ENCODE assay signal across 28 cellular contexts in the genomic region with DNA sequence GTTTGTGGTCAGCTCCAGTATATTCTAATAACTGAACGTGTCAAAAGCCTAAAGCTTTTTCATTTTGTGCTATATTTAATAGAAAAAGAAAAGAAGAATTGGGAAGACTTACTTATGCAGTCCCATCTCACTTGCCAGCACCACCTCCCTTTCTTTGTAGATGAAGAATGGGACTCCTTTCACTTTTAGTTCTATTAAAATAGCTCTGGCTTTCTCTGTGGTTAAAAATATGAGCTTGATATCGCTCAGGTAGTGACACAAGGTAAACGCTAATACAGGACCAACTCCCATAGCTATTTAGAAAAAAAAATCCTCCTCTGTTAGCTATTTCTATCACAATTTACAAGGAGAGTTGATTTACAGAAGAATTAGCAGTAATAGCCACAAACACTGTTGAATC.
DNase-seq lines count a peak whose midpoint lies in the region; ATAC-seq and TF ChIP-seq lines count a peak whose summit lies in the region.
"Had no signal": no experiment of that assay in that cellular context is flagged by ENCODE, and none has a peak within 500 bp of the region (broad histone marks: within the 10 kb centered on the region; RNA-seq: fewer than 3 reads in every experiment).

No MANE protein-coding gene starts in this region.

- peaks cover 28% of the 10 kb centered on the region for H3K4me1 Mint-ChIP-seq in neural progenitor cell
- H3K4me1 Mint-ChIP-seq: CD8-positive, alpha-beta memory T cell; GM23338 had no signal

- peak overlapping the region; percentile 53 for H3K4me2 ChIP-seq in neural progenitor cell
- H3K4me2 ChIP-seq: GM23338 had no signal

- H3K27ac ChIP-seq in neural progenitor cell, result peak overlapping the region; percentile 18
- H3K27ac ChIP-seq: 22Rv1, HL-60 had no signal

- no peak for TF ChIP-seq CTCF in neural progenitor cell (IDR thresholded peaks at IDR 0.05)

- peaks cover 3% of the 10 kb centered on the region for H3K9me3 Mint-ChIP-seq in neural progenitor cell
- H3K9me3 Mint-ChIP-seq: GM23338; H9; T-helper 1 cell treated with Interleukin-12 subunit alpha and Interleukin-12 subunit beta and Interleukin-4 antibody, amounts not matched to agents 30 μg/mL and 1 μg/mL, for 36 hours had no signal

- no peak overlapping the region for H2AFZ ChIP-seq in neural progenitor cell (replicated peaks)
- H2AFZ ChIP-seq: GM23338 had no signal

- no peaks in the 10 kb centered on the region for H3K79me2 ChIP-seq in neural progenitor cell (ENCODE audit: low read depth)

- H3K9me3 ChIP-seq in neural progenitor cell (ENCODE audit: low read depth), result no peaks in the 10 kb centered on the region
- H3K9me3 ChIP-seq: BE2C had no signal

- no peak overlapping the region for H3K4me3 ChIP-seq in neural progenitor cell
- H3K4me3 ChIP-seq: GM23338, SK-N-MC had no signal

- no peaks in the 10 kb centered on the region for H3K36me3 ChIP-seq in neural progenitor cell
- H3K36me3 ChIP-seq: BE2C had no signal

- peaks cover 20% of the 10 kb centered on the region for H3K4me1 ChIP-seq in neural progenitor cell
- H3K4me1 ChIP-seq: BE2C had no signal

- H4K20me1 ChIP-seq in neural progenitor cell (ENCODE audit: low read depth), result no peaks in the 10 kb centered on the region

- ATAC-seq in GM19395 (IDR thresholded peaks at IDR 0.05; ENCODE audit: unreplicated experiment) (peak; percentile 29), HG02973 (IDR thresholded peaks at IDR 0.05; ENCODE audit: unreplicated experiment) (peak; percentile 36), GM19455 (IDR thresholded peaks at IDR 0.05; ENCODE audit: unreplicated experiment) (no peak), GM18505 (IDR thresholded peaks at IDR 0.05; ENCODE audit: unreplicated experiment) (no peak)
- ATAC-seq: GM23338 had no signal

- H3K27me3 ChIP-seq in neural progenitor cell, result no peaks in the 10 kb centered on the region
- H3K27me3 ChIP-seq: BE2C had no signal

- no peak for TF ChIP-seq POLR2A in GM18505 (IDR thresholded peaks at IDR 0.05; ENCODE audit: borderline replicate concordance, extremely low read depth, insufficient read depth, insufficient read length)

- H3K4me3 Mint-ChIP-seq in neural progenitor cell, result no peak overlapping the region
- H3K4me3 Mint-ChIP-seq: CD14-positive monocyte; CD8-positive, alpha-beta memory T cell; GM23338; H9; T-helper 1 cell treated with Interleukin-12 subunit alpha and Interleukin-12 subunit beta and Interleukin-4 antibody, amounts not matched to agents 30 μg/mL and 1 μg/mL, for 36 hours had no signal

- H3K27me3 Mint-ChIP-seq in neural progenitor cell (ENCODE audit: insufficient read depth, low read depth), result peaks cover 3% of the 10 kb centered on the region
- H3K27me3 Mint-ChIP-seq: CD8-positive, alpha-beta memory T cell had no signal

- DNase-seq in NCI-H748 (lab: John Stamatoyannopoulos, UW; ENCODE audit: unreplicated experiment) (peak; percentile 9), NCI-H748 treated with DMSO at 0.1 percent for 48 hours (lab: John Stamatoyannopoulos, UW) (no peak), neural progenitor cell (ENCODE audit: low spot score) (no peak), NCI-H2227 (lab: John Stamatoyannopoulos, UW; ENCODE audit: unreplicated experiment) (no peak)
- DNase-seq: BE2C; CD8-positive, alpha-beta memory T cell; DMS79 treated with DMSO at 0.1 percent for 48 hours; GF-D8; H9; NCI-H1048; NCI-H1417; NCI-H1694; NCI-H2029 treated with DMSO at 0.1 percent for 48 hours; NCI-H226; NCI-H510A; NCI-H774; SIG-M5; SW 1271 had no signal

- no peaks in the 10 kb centered on the region for H3K36me3 Mint-ChIP-seq in neural progenitor cell
- H3K36me3 Mint-ChIP-seq: CD14-positive monocyte; CD8-positive, alpha-beta memory T cell had no signal

- peaks cover 9% of the 10 kb centered on the region for H3F3A ChIP-seq in neural progenitor cell (ENCODE audit: low read depth)

- no peak overlapping the region for H3K9ac ChIP-seq in neural progenitor cell

- no peak overlapping the region for H3K27ac Mint-ChIP-seq in neural progenitor cell
- H3K27ac Mint-ChIP-seq: CD14-positive monocyte; CD8-positive, alpha-beta memory T cell; GM23338; H9; T-helper 1 cell treated with Interleukin-12 subunit alpha and Interleukin-12 subunit beta and Interleukin-4 antibody, amounts not matched to agents 30 μg/mL and 1 μg/mL, for 36 hours had no signal

Comparison
In these comparisons a context has a peak if more than half of its experiments do, and no peak if none do; other contexts are left out.
1. ATAC-seq: peak in GM19395 (single experiment) and HG02973 (single experiment); none in GM19455 (single experiment) and GM18505 (single experiment).